ENCODE assay signal across 7 cellular contexts in genomic region chr9:91967259-91967658, GRCh38. TPM values are rescaled to one million over a fixed set of nuclear protein-coding genes. Genes with fewer than 3 reads are reported as not detected.
"Had no signal": no experiment of that assay in that cellular context is flagged by ENCODE, and none has a peak within 500 bp of the region (broad histone marks: within the 10 kb centered on the region; RNA-seq: fewer than 3 reads in every experiment).

No MANE protein-coding gene starts in this region.

- H3K27ac ChIP-seq: HL-60, KMS-11 had no signal

- H3K9ac ChIP-seq: KMS-11 had no signal

- H3K4me2 ChIP-seq: KMS-11 had no signal

- FAIRE-seq: HTR-8/SVneo had no signal

- DNase-seq: KBM-7, KG1 had no signal

RNA-seq across cellular contexts. Expression of gene ROR2, which starts 17.2 kb away (rescaled TPM):
- total RNA-seq: HT-29 had no signal
- polyA plus RNA-seq: IgD-negative memory B cell had no signal
